Comparison of ENCODE assay signal across 8 cellular contexts in the genomic region with DNA sequence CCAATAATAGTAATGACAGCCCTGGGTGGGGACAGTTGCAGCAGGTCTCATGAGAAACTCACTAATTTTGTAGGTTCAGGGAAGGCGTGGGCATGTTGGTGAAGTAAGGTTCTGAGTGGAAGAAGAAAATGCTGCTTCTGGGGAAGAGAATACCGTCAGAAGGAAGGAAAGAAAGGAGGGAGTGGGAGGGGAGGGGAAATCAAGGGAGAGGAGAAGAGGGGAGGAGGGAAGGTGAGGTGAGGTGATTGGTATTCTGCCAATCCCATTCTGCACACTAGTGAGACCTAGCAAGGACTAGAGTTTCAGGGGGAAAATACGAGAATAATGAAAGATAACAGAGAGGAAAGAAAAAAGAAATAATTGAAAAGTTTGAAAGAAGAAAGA. TPM values are rescaled to one million over a fixed set of nuclear protein-coding genes. Genes with fewer than 3 reads are reported as not detected.
DNase-seq lines count a peak whose midpoint lies in the region; ATAC-seq and TF ChIP-seq lines count a peak whose summit lies in the region.

No MANE protein-coding gene starts in this region.

- 7 to 20% methylated on average over 3 of the region's 3 CpGs for WGBS in testis, 2 donors

- peak overlapping the region; percentile 97 for H3K4me3 Mint-ChIP-seq in activated naive CD4-positive, alpha-beta T cell treated with anti-CD3 and anti-CD28 coated beads, Interleukin-2, amount 50 U/mL, for 24 hours

- H3K4me1 Mint-ChIP-seq in activated naive CD4-positive, alpha-beta T cell treated with anti-CD3 and anti-CD28 coated beads, Interleukin-2, amount 50 U/mL, for 24 hours, result peaks cover 28% of the 10 kb centered on the region

- peaks cover 19% of the 10 kb centered on the region for H3K27me3 Mint-ChIP-seq in activated naive CD4-positive, alpha-beta T cell treated with anti-CD3 and anti-CD28 coated beads, Interleukin-2, amount 50 U/mL, for 24 hours

- no peak for DNase-seq in activated naive CD4-positive, alpha-beta T cell treated with Interleukin-2 at 50 U/mL for 16 hours
- DNase-seq in activated naive CD4-positive, alpha-beta T cell treated with anti-CD3 and anti-CD28 coated beads, Interleukin-2, amount 50 U/mL, for 72 hours (ENCODE audit: low spot score in 2 of 2), result no peak
- no peak for DNase-seq in kidney epithelial cell (ENCODE audit: low read depth)
- DNase-seq in testis, result no peak
- DNase-seq in NCI-H446 (lab: John Stamatoyannopoulos, UW), result no peak
- no peak for DNase-seq in amniotic stem cell (lab: John Stamatoyannopoulos, UW)

- H3K36me3 Mint-ChIP-seq in activated naive CD4-positive, alpha-beta T cell treated with anti-CD3 and anti-CD28 coated beads, Interleukin-2, amount 50 U/mL, for 24 hours, result peaks cover 1% of the 10 kb centered on the region
- H3K36me3 Mint-ChIP-seq in activated naive CD4-positive, alpha-beta T cell treated with anti-CD3 and anti-CD28 coated beads, Interleukin-2, amount 50 U/mL, for 72 hours, result no peaks in the 10 kb centered on the region

- H3K9me3 Mint-ChIP-seq in activated naive CD4-positive, alpha-beta T cell treated with anti-CD3 and anti-CD28 coated beads, Interleukin-2, amount 50 U/mL, for 24 hours, result no peaks in the 10 kb centered on the region
- H3K9me3 Mint-ChIP-seq in activated naive CD4-positive, alpha-beta T cell treated with anti-CD3 and anti-CD28 coated beads, Interleukin-2, amount 50 U/mL, for 72 hours, result no peaks in the 10 kb centered on the region

- TF ChIP-seq CTCF in kidney epithelial cell (IDR thresholded peaks at IDR 0.05; ENCODE audit: insufficient read depth, low read length, poor library complexity, severe bottlenecking) (no peak), testis (IDR thresholded peaks at IDR 0.05) (no peak)

- no peak for TF ChIP-seq POLR2A in testis (IDR thresholded peaks at IDR 0.05)

- no peaks in the 10 kb centered on the region for H3K9me3 ChIP-seq in testis

- H3K4me1 ChIP-seq in testis, result peaks cover 3% of the 10 kb centered on the region

- intact Hi-C loops in testis (cut with DNase I; ENCODE audit: low total_unique reads), result no loop called here

- peak overlapping the region; percentile 61 to 68 for H3K27ac ChIP-seq in testis

- no peak for ATAC-seq in activated naive CD4-positive, alpha-beta T cell treated with anti-CD3 and anti-CD28 coated beads, Interleukin-2, amount 50 U/mL, for 72 hours
- no peak for ATAC-seq in HG03108 (IDR thresholded peaks at IDR 0.05; ENCODE audit: unreplicated experiment)

- H3K4me3 ChIP-seq in kidney epithelial cell (ENCODE audit: low read depth, low read length) (peak overlapping the region; percentile 57), testis (peak overlapping the region; percentile 46 to 58)

- H3K27ac Mint-ChIP-seq in activated naive CD4-positive, alpha-beta T cell treated with anti-CD3 and anti-CD28 coated beads, Interleukin-2, amount 50 U/mL, for 24 hours, result no peak overlapping the region
- peak overlapping the region; percentile 87 to 98 for H3K27ac Mint-ChIP-seq in activated naive CD4-positive, alpha-beta T cell treated with anti-CD3 and anti-CD28 coated beads, Interleukin-2, amount 50 U/mL, for 72 hours

- H3K27me3 ChIP-seq in kidney epithelial cell (ENCODE audit: control insufficient read depth, insufficient read depth, low read length) (no peaks in the 10 kb centered on the region), testis (no peaks in the 10 kb centered on the region)

- no peaks in the 10 kb centered on the region for H3K36me3 ChIP-seq in kidney epithelial cell (ENCODE audit: control insufficient read depth, insufficient read depth, low read length)
- H3K36me3 ChIP-seq in testis (ENCODE audit: low read depth, missing control alignments), result no peaks in the 10 kb centered on the region

RNA-seq across cellular contexts. Expression of gene MGST3, which starts 32.4 kb away (rescaled TPM):
- total RNA-seq in activated naive CD4-positive, alpha-beta T cell treated with anti-CD3 and anti-CD28 coated beads, Interleukin-2, amount 50 U/mL, for 72 hours, result 10 to 100 TPM; 33.6 to 72.2 TPM
- total RNA-seq in kidney epithelial cell, result 122 and 150 TPM in 2 replicates
- 100 to 1,000 TPM; 209 to 278 TPM for total RNA-seq in testis
- 190 TPM for polyA plus RNA-seq in testis (ENCODE audit: insufficient read depth, low read depth, low replicate concordance)

RNA-seq across cellular contexts. Expression of gene LRRC52, which starts 54.9 kb away (rescaled TPM):
- total RNA-seq in activated naive CD4-positive, alpha-beta T cell treated with anti-CD3 and anti-CD28 coated beads, Interleukin-2, amount 50 U/mL, for 72 hours, result not detected
- not detected in 2 replicates for total RNA-seq in kidney epithelial cell
- 1 to 10 TPM; 3.8 TPM for total RNA-seq in testis
- polyA plus RNA-seq in testis (ENCODE audit: insufficient read depth, low read depth, low replicate concordance), result 29.4 TPM
